Comparison of ENCODE assay signal across 27 cellular contexts in the genomic region with DNA sequence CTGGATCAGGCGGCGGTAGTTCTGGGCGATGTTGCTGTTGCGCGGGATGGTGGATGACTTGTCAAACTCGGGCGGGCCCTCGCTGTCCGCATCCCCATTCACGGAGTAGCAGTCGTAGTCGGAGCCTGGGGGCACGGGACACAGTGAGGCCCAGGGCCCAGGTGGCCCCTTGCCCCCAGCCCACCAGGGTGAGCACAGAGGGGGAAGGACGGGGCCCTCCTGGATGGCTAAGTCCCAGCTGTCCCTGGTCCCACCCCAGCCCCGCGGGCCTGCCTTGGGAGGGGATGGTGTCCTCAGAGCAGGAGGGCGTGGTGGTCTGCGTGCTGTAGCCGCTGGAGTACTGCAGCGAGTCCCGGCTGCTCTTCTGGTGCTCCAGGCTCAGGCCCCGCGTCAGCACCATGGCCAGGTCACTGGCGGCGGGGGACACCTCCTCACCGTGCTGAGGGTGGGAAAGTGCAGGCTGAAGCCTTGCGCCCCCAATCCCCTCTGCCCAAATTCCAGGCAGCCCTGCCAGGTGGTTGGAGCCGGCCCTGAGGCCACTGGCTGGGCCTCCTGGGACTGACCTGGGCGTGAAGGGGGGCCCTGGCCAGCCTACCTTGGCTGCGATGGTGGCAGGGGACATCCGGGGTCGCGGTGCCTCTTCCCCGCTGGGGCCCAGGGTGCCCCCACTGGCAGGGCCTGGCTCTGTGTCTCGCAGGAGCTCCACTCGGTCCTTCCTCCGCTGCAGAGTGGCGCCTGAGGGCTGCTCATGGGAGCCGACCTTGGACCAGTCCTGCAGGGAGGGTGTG. TPM values are rescaled to one million over a fixed set of nuclear protein-coding genes. Genes with fewer than 3 reads are reported as not detected.
A peak's percentile ranks its signal among the peaks of the same experiment; 100 is the strongest.
DNase-seq lines count a peak whose midpoint lies in the region; ATAC-seq and TF ChIP-seq lines count a peak whose summit lies in the region.
"Had no signal": no experiment of that assay in that cellular context is flagged by ENCODE, and none has a peak within 500 bp of the region (broad histone marks: within the 10 kb centered on the region; RNA-seq: fewer than 3 reads in every experiment).

No MANE protein-coding gene starts in this region.

- peak overlapping the region; percentile 13 for H2BK5ac ChIP-seq in neuronal stem cell (ENCODE audit: low read length)

- H3K36me3 ChIP-seq in hepatocyte (replicated peaks; ENCODE audit: insufficient read depth, low read depth) (no peaks in the 10 kb centered on the region), neuronal stem cell (replicated peaks in 1 of 2; ENCODE audit: control insufficient read depth in 2 of 2, insufficient read depth in 2 of 2, low read length in 2 of 2) (peaks cover 28 to 73% of the 10 kb centered on the region in 2 donors), left ventricle myocardium inferior (peaks cover 63% of the 10 kb centered on the region)

- no peak for TF ChIP-seq CTCF in NB4 (IDR thresholded peaks at IDR 0.05; ENCODE audit: low read depth, low read length)
- no peak for TF ChIP-seq CTCF in hepatocyte (IDR thresholded peaks at IDR 0.05; ENCODE audit: poor library complexity)
- TF ChIP-seq CTCF in left ventricle myocardium inferior (IDR thresholded peaks at IDR 0.05; ENCODE audit: borderline replicate concordance) = no peak

- H3K27me3 ChIP-seq in hepatocyte (no peaks in the 10 kb centered on the region), neuronal stem cell (ENCODE audit: control insufficient read depth in 3 of 3, insufficient read depth in 3 of 3, low read depth in 1 of 3, low read length in 3 of 3) (no peaks in the 10 kb centered on the region), left ventricle myocardium inferior (ENCODE audit: low read depth) (no peaks in the 10 kb centered on the region)
- H3K27me3 ChIP-seq: brain microvascular endothelial cell, esophagus squamous epithelium, Peyer's patch, testis had no signal

- no peak overlapping the region for H3K4me2 ChIP-seq in hepatocyte
- H3K4me2 ChIP-seq in neuronal stem cell (ENCODE audit: insufficient read depth, low read length, poor library complexity, severe bottlenecking) = no peak overlapping the region

- intact Hi-C loops in left ventricle myocardium inferior (cut with micrococcal nuclease) = no loop called here

- H3K4me1 ChIP-seq in hepatocyte (ENCODE audit: insufficient read depth) (no peaks in the 10 kb centered on the region), neuronal stem cell (ENCODE audit: control insufficient read depth in 2 of 2, insufficient read depth in 1 of 2, low read depth in 1 of 2, low read length in 2 of 2) (no peaks in the 10 kb centered on the region), left ventricle myocardium inferior (peaks cover 30% of the 10 kb centered on the region)

- H3K4me3 ChIP-seq in NB4 (ENCODE audit: low read depth, low read length) (no peak overlapping the region), hepatocyte (no peak overlapping the region), neuronal stem cell (ENCODE audit: low read length in 2 of 2) (no peak overlapping the region), left ventricle myocardium inferior (no peak overlapping the region)
- H3K4me3 ChIP-seq: esophagus squamous epithelium, Peyer's patch, testis had no signal

- H3K9me3 ChIP-seq in hepatocyte (ENCODE audit: low read depth) = no peaks in the 10 kb centered on the region
- H3K9me3 ChIP-seq in neuronal stem cell (replicated peaks in 1 of 2; ENCODE audit: control insufficient read depth in 2 of 2, insufficient read depth in 1 of 2, low read depth in 1 of 2, low read length in 2 of 2) = peaks cover 7 to 16% of the 10 kb centered on the region in 2 donors
- peaks cover 4% of the 10 kb centered on the region for H3K9me3 ChIP-seq in left ventricle myocardium inferior (replicated peaks)
- H3K9me3 ChIP-seq: esophagus squamous epithelium, Peyer's patch, testis had no signal

- TF ChIP-seq POLR2A in NB4 (IDR thresholded peaks at IDR 0.05; ENCODE audit: extremely low read depth, insufficient read length) = peak; percentile 12

- no peaks in the 10 kb centered on the region for H3K79me2 ChIP-seq in hepatocyte

- no peak overlapping the region for H3K4ac ChIP-seq in neuronal stem cell (ENCODE audit: low read length)

- no peak overlapping the region for H4K91ac ChIP-seq in neuronal stem cell (ENCODE audit: low read depth, low read length, poor library complexity)

- H2BK15ac ChIP-seq in neuronal stem cell (ENCODE audit: low read length) = no peak overlapping the region

- peaks cover 7% of the 10 kb centered on the region for H3K79me1 ChIP-seq in neuronal stem cell (ENCODE audit: low read depth, low read length)

- peaks cover 2% of the 10 kb centered on the region for H4K20me1 ChIP-seq in hepatocyte (ENCODE audit: insufficient read depth, poor library complexity, severe bottlenecking)

- H2AFZ ChIP-seq in hepatocyte = no peak overlapping the region
- no peak overlapping the region for H2AFZ ChIP-seq in neuronal stem cell (ENCODE audit: low read length)

- H2BK12ac ChIP-seq in neuronal stem cell (ENCODE audit: low read length) = no peak overlapping the region

- H4K8ac ChIP-seq in neuronal stem cell (ENCODE audit: low read depth, low read length) = no peak overlapping the region

- no peak overlapping the region for H2AK5ac ChIP-seq in neuronal stem cell (ENCODE audit: low read depth, low read length)

- no peak overlapping the region for H3K14ac ChIP-seq in neuronal stem cell (ENCODE audit: low read length)

- H3K9ac ChIP-seq in neuronal stem cell (ENCODE audit: low read depth, low read length, poor library complexity) = no peak overlapping the region

- 95% methylated on average over 35 of the region's 39 CpGs for WGBS in hepatocyte (ENCODE audit: low lambda C conversion rate, missing lambda C conversion rate)
- no CpG with 5 or more reads among the region's 39 CpGs for WGBS in neuronal stem cell (ENCODE audit: extremely low coverage in 2 of 2, insufficient read length in 2 of 2, insufficient replicate concordance in 1 of 2), 2 donors

- ATAC-seq in HG02840 (IDR thresholded peaks at IDR 0.05; ENCODE audit: low FRiP score, unreplicated experiment) = no peak
- ATAC-seq: activated CD4-positive, alpha-beta T cell treated with anti-CD3 and anti-CD28 coated beads for 36 hours; activated T-cell treated with anti-CD3 and anti-CD28 coated beads, Interleukin-2, amount 50 U/mL, for 4 hours; effector memory CD8-positive, alpha-beta T cell; T-helper 17 cell had no signal

- H3K9me2 ChIP-seq in hepatocyte (replicated peaks; ENCODE audit: insufficient read depth) = no peaks in the 10 kb centered on the region

- H3K23ac ChIP-seq in neuronal stem cell (ENCODE audit: low read depth, low read length, poor library complexity) = peak overlapping the region; percentile 80

- H3K27ac ChIP-seq in hepatocyte (no peak overlapping the region), neuronal stem cell (replicated peaks; ENCODE audit: low read length) (no peak overlapping the region), left ventricle myocardium inferior (replicated peaks) (no peak overlapping the region), substantia nigra (ENCODE audit: low read depth, low read length, poor library complexity, severe bottlenecking) (no peak overlapping the region)
- H3K27ac ChIP-seq: brain microvascular endothelial cell, C4-2B, esophagus squamous epithelium, testis had no signal

- no peak overlapping the region for H3K18ac ChIP-seq in neuronal stem cell (ENCODE audit: low read length)

- no peak overlapping the region for H2BK120ac ChIP-seq in neuronal stem cell (ENCODE audit: low read depth, low read length)

- peak; percentile 2 for DNase-seq in Ammon's horn (ENCODE audit: low spot score)
- DNase-seq in NB4 (ENCODE audit: low read depth) = peak; percentile 10
- peak; percentile 4 for DNase-seq in hepatocyte (ENCODE audit: low spot score)
- no peak for DNase-seq in neuronal stem cell (ENCODE audit: low spot score)
- no peak for DNase-seq in left ventricle myocardium inferior
- DNase-seq in NCI-H1048 (lab: John Stamatoyannopoulos, UW) = no peak
- no peak for DNase-seq in substantia nigra (lab: John Stamatoyannopoulos, UW)
- DNase-seq: ACHN; activated CD4-positive, alpha-beta T cell treated with anti-CD3 and anti-CD28 coated beads for 36 hours; activated CD8-positive, alpha-beta memory T cell treated with anti-CD3 and anti-CD28 coated beads for 24 hours; activated T-cell treated with anti-CD3 and anti-CD28 coated beads, Interleukin-2, amount 50 U/mL, for 4 hours; brain microvascular endothelial cell; Calu3; effector memory CD8-positive, alpha-beta T cell; esophagus squamous epithelium; hippocampal formation; Karpas-422; NCI-H1694 treated with DMSO at 0.1 percent for 48 hours; NCI-H2171; NCI-H524; small intestine; stimulated activated CD4-positive, alpha-beta T cell treated with anti-CD3 and anti-CD28 coated beads, Interleukin-2, amount 100 ng/mL, for 24 hours; T-helper 17 cell; testis had no signal

RNA-seq across cellular contexts. Expression of a gene that starts 18.2 kb away (rescaled TPM):
- total RNA-seq in hepatocyte (2.2 TPM in 2 replicates), left ventricle myocardium inferior (2.1 TPM)
- 0.48 and 2.6 TPM in 2 replicates for polyA plus RNA-seq in hepatocyte
- not detected for polyA plus RNA-seq in neuronal stem cell (2013, experiment 1 of 2)
- polyA plus RNA-seq in neuronal stem cell (2013, experiment 2 of 2) = 0.03 TPM
- total RNA-seq: activated CD4-positive, alpha-beta T cell treated with anti-CD3 and anti-CD28 coated beads for 36 hours had no signal

RNA-seq across cellular contexts. Expression of a gene that starts 21.3 kb away (rescaled TPM):
- total RNA-seq in hepatocyte (16.1 and 19.6 TPM in 2 replicates), left ventricle myocardium inferior (83.9 TPM)
- 10.4 and 16.5 TPM in 2 replicates for polyA plus RNA-seq in hepatocyte
- 45.9 TPM for polyA plus RNA-seq in neuronal stem cell (2013, experiment 1 of 2)
- polyA plus RNA-seq in neuronal stem cell (2013, experiment 2 of 2) = 48.5 TPM

Comparison
In these comparisons a context has a peak if more than half of its experiments do, and no peak if none do; other contexts are left out.
1. DNase-seq: peak in Ammon's horn (single experiment), NB4 (single experiment) and hepatocyte (single experiment); none in neuronal stem cell (single experiment), left ventricle myocardium inferior (single experiment), NCI-H1048 (single experiment) and substantia nigra (0 of 49).